9 cellular contexts compared by ENCODE assay signal in the genomic region with DNA sequence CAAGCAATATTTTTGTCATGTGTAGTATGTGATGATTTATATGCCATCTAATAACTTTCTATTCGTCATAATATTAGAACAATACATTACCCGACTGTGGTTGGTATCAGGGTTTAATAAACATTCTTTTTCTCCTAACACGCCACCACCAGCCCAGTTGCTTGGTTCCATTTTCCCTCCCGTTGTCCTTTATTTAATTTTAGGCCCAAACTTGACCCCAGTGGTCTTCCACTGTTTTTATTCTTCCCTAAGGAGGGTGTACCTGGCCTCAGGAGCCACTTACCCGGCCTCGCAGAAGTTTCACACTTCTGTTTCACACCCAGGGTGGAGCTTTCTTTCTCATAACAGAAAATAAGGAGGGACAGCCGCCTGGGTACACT. TPM values are rescaled to one million over a fixed set of nuclear protein-coding genes. Genes with fewer than 3 reads are reported as not detected.
DNase-seq lines count a peak whose midpoint lies in the region; ATAC-seq and TF ChIP-seq lines count a peak whose summit lies in the region.
"Had no signal": no experiment of that assay in that cellular context is flagged by ENCODE, and none has a peak within 500 bp of the region (broad histone marks: within the 10 kb centered on the region; RNA-seq: fewer than 3 reads in every experiment).

No MANE protein-coding gene starts in this region.

- no peaks in the 10 kb centered on the region for H3K9me3 ChIP-seq in thoracic aorta

- peaks cover 32 to 65% of the 10 kb centered on the region in 2 donors for H3K4me1 ChIP-seq in thoracic aorta (ENCODE audit: control insufficient read depth in 1 of 2, low read depth in 2 of 2)

- DNase-seq in activated CD4-positive, alpha-beta T cell treated with anti-CD3 and anti-CD28 coated beads, Interleukin-2, amount 10 ng/mL, durations not matched to agents 24 days and 14 days, result no peak
- no peak for DNase-seq in activated CD4-positive, alpha-beta T cell treated with anti-CD3 and anti-CD28 coated beads for 1 hour
- no peak for DNase-seq in astrocyte of the cerebellum (ENCODE audit: low read depth)
- DNase-seq in left colon, result no peak
- DNase-seq in thoracic aorta (ENCODE audit: low spot score), result no peak
- DNase-seq in HK-2 (ENCODE audit: unreplicated experiment), result no peak
- DNase-seq in GM03348 (ENCODE audit: low spot score), result no peak
- DNase-seq in inferior parietal cortex (ENCODE audit: extremely low spot score), result no peak

- H3K9me3 Mint-ChIP-seq in activated CD4-positive, alpha-beta T cell treated with anti-CD3 and anti-CD28 coated beads, Interleukin-2, amount 10 ng/mL, durations not matched to agents 24 days and 14 days, result no peaks in the 10 kb centered on the region
- H3K9me3 Mint-ChIP-seq: dendritic cell treated with granulocyte-macrophage colony-stimulating factor and Interleukin-4, amounts not matched to agents 40 ng/mL and 50 ng/mL, for 4 days had no signal

- intact Hi-C loops in activated CD4-positive, alpha-beta T cell treated with anti-CD3 and anti-CD28 coated beads, Interleukin-2, amount 10 ng/mL, durations not matched to agents 24 days and 14 days (cut with micrococcal nuclease), result loop anchor here (1.0 to 2.0 kb wide), 5 partner anchors 18 to 86 kb away; no protein-coding TSS in a partner anchor
- intact Hi-C loops in left colon (cut with DNase I, micrococcal nuclease), result no loop called here

- no peaks in the 10 kb centered on the region for H3K36me3 Mint-ChIP-seq in activated CD4-positive, alpha-beta T cell treated with anti-CD3 and anti-CD28 coated beads, Interleukin-2, amount 10 ng/mL, durations not matched to agents 24 days and 14 days (ENCODE audit: low read depth)

- H3K27ac Mint-ChIP-seq in activated CD4-positive, alpha-beta T cell treated with anti-CD3 and anti-CD28 coated beads, Interleukin-2, amount 10 ng/mL, durations not matched to agents 24 days and 14 days, result peak overlapping the region; percentile 87
- H3K27ac Mint-ChIP-seq: dendritic cell treated with granulocyte-macrophage colony-stimulating factor and Interleukin-4, amounts not matched to agents 40 ng/mL and 50 ng/mL, for 4 days had no signal

- no peaks in the 10 kb centered on the region for H3K36me3 ChIP-seq in thoracic aorta

- H3K27ac ChIP-seq in thoracic aorta, result peak overlapping the region; percentile 93 to 97

- no peaks in the 10 kb centered on the region for H3K27me3 ChIP-seq in thoracic aorta (replicated peaks; ENCODE audit: insufficient read depth)

- H3K4me1 Mint-ChIP-seq in activated CD4-positive, alpha-beta T cell treated with anti-CD3 and anti-CD28 coated beads, Interleukin-2, amount 10 ng/mL, durations not matched to agents 24 days and 14 days, result peaks cover 29% of the 10 kb centered on the region

- TF ChIP-seq CTCF in astrocyte of the cerebellum (IDR thresholded peaks at IDR 0.05; ENCODE audit: low read depth, low read length, missing control alignments), result no peak
- no peak for TF ChIP-seq CTCF in thoracic aorta (IDR thresholded peaks at IDR 0.05)

- peak; percentile 13 for ATAC-seq in left colon
- no peak for ATAC-seq in thoracic aorta (ENCODE audit: insufficient number of reproducible peaks, low FRiP score, low read depth)

- no peak overlapping the region for H3K4me3 Mint-ChIP-seq in activated CD4-positive, alpha-beta T cell treated with anti-CD3 and anti-CD28 coated beads, Interleukin-2, amount 10 ng/mL, durations not matched to agents 24 days and 14 days
- H3K4me3 Mint-ChIP-seq: dendritic cell treated with granulocyte-macrophage colony-stimulating factor and Interleukin-4, amounts not matched to agents 40 ng/mL and 50 ng/mL, for 4 days had no signal

- in situ Hi-C loops in astrocyte of the cerebellum (cut with HindIII; ENCODE audit: low sequenced_read_pairs), result no loop called here

- no peaks in the 10 kb centered on the region for H3K27me3 Mint-ChIP-seq in activated CD4-positive, alpha-beta T cell treated with anti-CD3 and anti-CD28 coated beads, Interleukin-2, amount 10 ng/mL, durations not matched to agents 24 days and 14 days

- H3K4me3 ChIP-seq in astrocyte of the cerebellum (ENCODE audit: low read depth, low read length) (peak overlapping the region; percentile 30), thoracic aorta (peak overlapping the region; percentile 37)

RNA-seq across cellular contexts. Expression of gene PIM1, which starts 33.1 kb away (rescaled TPM):
- total RNA-seq in activated CD4-positive, alpha-beta T cell treated with anti-CD3 and anti-CD28 coated beads, Interleukin-2, amount 10 ng/mL, durations not matched to agents 24 days and 14 days, result 153 and 158 TPM in 2 replicates
- 10 to 100 TPM; 27.1 to 37.0 TPM for total RNA-seq in left colon
- total RNA-seq in thoracic aorta, result 10 to 100 TPM; 28.8 to 53.6 TPM
